In genomic region chr7:139681463-139681755, GRCh38 we compare ENCODE assay signal across 9 cellular contexts.
DNase-seq lines count a peak whose midpoint lies in the region; ATAC-seq, FAIRE-seq and TF ChIP-seq lines count a peak whose summit lies in the region.
"Had no signal": no experiment of that assay in that cellular context is flagged by ENCODE, and none has a peak within 500 bp of the region (broad histone marks: within the 10 kb centered on the region; RNA-seq: fewer than 3 reads in every experiment).

No MANE protein-coding gene starts in this region.

- DNase-seq in GM23248: no peak
- DNase-seq in RWPE2 (ENCODE audit: low spot score): no peak
- DNase-seq in effector memory CD8-positive, alpha-beta T cell: no peak
- DNase-seq in pancreas: no peak
- no peak for DNase-seq in mesenteric fat pad (ENCODE audit: low spot score)
- DNase-seq in dermis blood vessel endothelial cell: no peak
- DNase-seq in lower leg skin (ENCODE audit: low spot score in 2 of 2): no peak
- no peak for DNase-seq in CD4-positive, alpha-beta memory T cell
- DNase-seq: NCI-H774 had no signal

- H3K36me3 ChIP-seq in GM23248 (ENCODE audit: low read depth) (0 out of 2 replicates have a peak, but pooled peaks cover 7% of the 10 kb centered on the region), RWPE2 (ENCODE audit: low read depth) (no peaks in the 10 kb centered on the region; the same call in 1 of the 2 replicates), pancreas (no peaks in the 10 kb centered on the region)
- no peaks in the 10 kb centered on the region for H3K36me3 ChIP-seq in CD4-positive, alpha-beta memory T cell (ENCODE audit: insufficient read depth, low read length)

- peak overlapping the region; percentile 56 to 84 for H3K27ac Mint-ChIP-seq in effector memory CD8-positive, alpha-beta T cell
- no peak overlapping the region for H3K27ac Mint-ChIP-seq in CD4-positive, alpha-beta memory T cell

- H3K4me3 Mint-ChIP-seq in effector memory CD8-positive, alpha-beta T cell: peak overlapping the region; percentile 43 to 61
- H3K4me3 Mint-ChIP-seq in CD4-positive, alpha-beta memory T cell: no peak overlapping the region

- H3K27me3 Mint-ChIP-seq in effector memory CD8-positive, alpha-beta T cell: no peaks in the 10 kb centered on the region
- no peaks in the 10 kb centered on the region for H3K27me3 Mint-ChIP-seq in CD4-positive, alpha-beta memory T cell

- CTCF ChIA-PET in CD4-positive, alpha-beta memory T cell (lab: Charles Lee; ENCODE audit: partially characterized antibody): interaction anchor here (0.6 to 1.5 kb wide), 2 partner anchors 34 to 322 kb away, joined by 3 to 6 read pairs; no protein-coding TSS in a partner anchor

- H3F3A ChIP-seq in GM23248 (ENCODE audit: insufficient read depth): peaks cover 55% of the 10 kb centered on the region

- in situ Hi-C loops in GM23248 (cut with MboI): no loop called here

- H3K27me3 ChIP-seq in GM23248 (replicated peaks; ENCODE audit: insufficient read depth): no peaks in the 10 kb centered on the region
- H3K27me3 ChIP-seq in RWPE2 (ENCODE audit: insufficient read depth, poor library complexity, severe bottlenecking): no peaks in the 10 kb centered on the region
- no peaks in the 10 kb centered on the region for H3K27me3 ChIP-seq in pancreas
- H3K27me3 ChIP-seq in CD4-positive, alpha-beta memory T cell (ENCODE audit: insufficient read depth, low read length): no peaks in the 10 kb centered on the region

- WGBS in GM23248 (ENCODE audit: low coverage in 1 of 2, low lambda C conversion rate in 2 of 2, missing lambda C conversion rate in 2 of 2), 2 experiments: 77 to 85% methylated on average over 6 of the region's 6 CpGs
- WGBS in pancreas, 2 donors: 97 to 98% methylated on average over 6 of the region's 6 CpGs
- 95% methylated on average over 6 of the region's 6 CpGs for WGBS in lower leg skin, 2 donors

- H3K4me3 ChIP-seq in GM23248: no peak overlapping the region
- H3K4me3 ChIP-seq in RWPE2 (ENCODE audit: severe bottlenecking): no peak overlapping the region
- no peak overlapping the region for H3K4me3 ChIP-seq in pancreas
- H3K4me3 ChIP-seq in lower leg skin (ENCODE audit: low read depth, poor library complexity, severe bottlenecking): no peak overlapping the region
- H3K4me3 ChIP-seq in CD4-positive, alpha-beta memory T cell (ENCODE audit: low read length in 2 of 2): no peak overlapping the region

- POLR2A ChIA-PET in CD4-positive, alpha-beta memory T cell (lab: Charles Lee; ENCODE audit: partially characterized antibody): no interaction called here

- H2AFZ ChIP-seq in GM23248: no peak overlapping the region

- ATAC-seq in RWPE2 (ENCODE audit: low read depth): no peak
- peak; percentile 57 for ATAC-seq in effector memory CD8-positive, alpha-beta T cell (replicated peaks)
- no peak for ATAC-seq in pancreas

- H3K9me3 Mint-ChIP-seq in effector memory CD8-positive, alpha-beta T cell: peaks cover 0 to 7% of the 10 kb centered on the region in 2 donors
- peaks cover 0 to 7% (median 4%) of the 10 kb centered on the region in 8 donors for H3K9me3 Mint-ChIP-seq in CD4-positive, alpha-beta memory T cell

- H3K9me3 ChIP-seq in GM23248 (ENCODE audit: low read depth) (no peaks in the 10 kb centered on the region), RWPE2 (ENCODE audit: severe bottlenecking) (no peaks in the 10 kb centered on the region), pancreas (no peaks in the 10 kb centered on the region)
- no peaks in the 10 kb centered on the region for H3K9me3 ChIP-seq in CD4-positive, alpha-beta memory T cell (ENCODE audit: control insufficient read depth in 1 of 2, low read length in 2 of 2)

- H3K9me2 ChIP-seq in GM23248 (ENCODE audit: insufficient read depth): no peaks in the 10 kb centered on the region

- peaks cover 48% of the 10 kb centered on the region for H3K4me1 ChIP-seq in GM23248 (ENCODE audit: insufficient read depth)
- peaks cover 47% of the 10 kb centered on the region for H3K4me1 ChIP-seq in RWPE2 (ENCODE audit: insufficient read depth, poor library complexity, severe bottlenecking)
- peaks cover 12 to 24% (median 24%) of the 10 kb centered on the region in 3 donors for H3K4me1 ChIP-seq in pancreas
- peaks cover 38% of the 10 kb centered on the region for H3K4me1 ChIP-seq in CD4-positive, alpha-beta memory T cell (ENCODE audit: insufficient read depth, low read length)

- TF ChIP-seq POLR2A in lower leg skin (IDR thresholded peaks at IDR 0.05): no peak

- no peak for FAIRE-seq in pancreas (lab: Jason Lieb, UNC)

- peak overlapping the region; percentile 80 for H3K4me2 ChIP-seq in GM23248 (ENCODE audit: unreplicated experiment)

- H3K4me1 Mint-ChIP-seq in effector memory CD8-positive, alpha-beta T cell (ENCODE audit: low read depth in 2 of 2): peaks cover 33 to 36% of the 10 kb centered on the region in 2 donors
- peaks cover 17 to 37% (median 35%) of the 10 kb centered on the region in 4 donors for H3K4me1 Mint-ChIP-seq in CD4-positive, alpha-beta memory T cell

- intact Hi-C loops in pancreas (cut with DNase I) (no loop called here), lower leg skin (cut with DNase I; ENCODE audit: low total_unique reads) (no loop called here)
- intact Hi-C loops in CD4-positive, alpha-beta memory T cell (cut with micrococcal nuclease): no loop called here

- peak overlapping the region; percentile 75 for H3K9ac ChIP-seq in GM23248

- H4K20me1 ChIP-seq in GM23248 (ENCODE audit: insufficient read depth): no peaks in the 10 kb centered on the region

- H3K27ac ChIP-seq in GM23248: peak overlapping the region; percentile 97
- H3K27ac ChIP-seq in RWPE2 (ENCODE audit: poor library complexity, severe bottlenecking): peak overlapping the region; percentile 83
- peak overlapping the region in 3 of 4 donors; percentile 4 to 78 (median 68) for H3K27ac ChIP-seq in pancreas
- H3K27ac ChIP-seq in CD4-positive, alpha-beta memory T cell (ENCODE audit: low read depth, low read length): no peak overlapping the region

- H3K79me2 ChIP-seq in GM23248 (ENCODE audit: insufficient read depth): peaks cover 36% of the 10 kb centered on the region

- no peak for TF ChIP-seq CTCF in RWPE2 (IDR thresholded peaks at IDR 0.05; ENCODE audit: poor library complexity, severe bottlenecking)
- TF ChIP-seq CTCF in pancreas (IDR thresholded peaks at IDR 0.05): no peak
- no peak for TF ChIP-seq CTCF in lower leg skin (IDR thresholded peaks at IDR 0.05)

- no peaks in the 10 kb centered on the region for H3K36me3 Mint-ChIP-seq in effector memory CD8-positive, alpha-beta T cell (ENCODE audit: insufficient read depth)
- peaks cover 14 to 29% of the 10 kb centered on the region in 2 donors for H3K36me3 Mint-ChIP-seq in CD4-positive, alpha-beta memory T cell

Comparison
In these comparisons a context has a peak if more than half of its experiments do, and no peak if none do; other contexts are left out.
1. H3K27ac Mint-ChIP-seq: peak in effector memory CD8-positive, alpha-beta T cell (2 of 2); none in CD4-positive, alpha-beta memory T cell (0 of 7).
2. H3K4me3 Mint-ChIP-seq: peak in effector memory CD8-positive, alpha-beta T cell (2 of 2); none in CD4-positive, alpha-beta memory T cell (0 of 8).